Comparison of ENCODE assay signal across 22 cellular contexts in genomic region chr10:112526906-112527305, GRCh38.
DNase-seq lines count a peak whose midpoint lies in the region; ATAC-seq, FAIRE-seq and TF ChIP-seq lines count a peak whose summit lies in the region.
"Had no signal": no experiment of that assay in that cellular context is flagged by ENCODE, and none has a peak within 500 bp of the region (broad histone marks: within the 10 kb centered on the region; RNA-seq: fewer than 3 reads in every experiment).

No MANE protein-coding gene starts in this region.

- H3K9me3 Mint-ChIP-seq in GM23338 = no peaks in the 10 kb centered on the region
- H3K9me3 Mint-ChIP-seq in stimulated activated effector memory CD8-positive, alpha-beta T cell treated with anti-CD3 and anti-CD28 coated beads, Interleukin-12 subunit alpha, Interleukin-12 subunit beta, amount 100 ng/mL, for 72 hours = no peaks in the 10 kb centered on the region
- H3K9me3 Mint-ChIP-seq: stimulated activated naive CD8-positive, alpha-beta T cell treated with anti-CD3 and anti-CD28 coated beads, Interleukin-15, Interleukin-2, amounts not matched to agents 100 ng/mL and 50 ng/mL, for 24 hours had no signal

- no peak overlapping the region for H3K27ac ChIP-seq in GM23338 (ENCODE audit: low read depth)
- no peak overlapping the region for H3K27ac ChIP-seq in kidney (ENCODE audit: low read depth in 2 of 2, low read length in 2 of 2)
- H3K27ac ChIP-seq: BLaER1 treated with 17β-estradiol and CSF1 and Interleukin-3, amounts not matched to agents 10 nM and 100 nM; RWPE1 had no signal

- no peaks in the 10 kb centered on the region for H3K79me2 ChIP-seq in GM23338 (replicated peaks; ENCODE audit: insufficient read depth)

- H2AFZ ChIP-seq in GM23338 = no peak overlapping the region

- no peaks in the 10 kb centered on the region for H3K9me3 ChIP-seq in kidney (ENCODE audit: control insufficient read depth in 1 of 2, low read length in 2 of 2)

- no peaks in the 10 kb centered on the region for H3F3A ChIP-seq in GM23338 (replicated peaks; ENCODE audit: low read depth)

- H3K9me2 ChIP-seq in GM23338 (ENCODE audit: insufficient read depth) = no peaks in the 10 kb centered on the region

- FAIRE-seq in kidney (lab: Jason Lieb, UNC) = no peak
- FAIRE-seq: endothelial cell of umbilical vein, small intestine had no signal

- peak overlapping the region; percentile 81; the same call in 1 of the 2 replicates for H3K27ac Mint-ChIP-seq in GM23338
- H3K27ac Mint-ChIP-seq in stimulated activated effector memory CD8-positive, alpha-beta T cell treated with anti-CD3 and anti-CD28 coated beads, Interleukin-12 subunit alpha, Interleukin-12 subunit beta, amount 100 ng/mL, for 72 hours = no peak overlapping the region
- H3K27ac Mint-ChIP-seq: naive thymus-derived CD4-positive, alpha-beta T cell; T-helper 1 cell treated with Interleukin-12 subunit alpha and Interleukin-12 subunit beta and Interleukin-4 antibody, amounts not matched to agents 30 μg/mL and 1 μg/mL, for 36 hours had no signal

- ATAC-seq in GM23338 (peak; percentile 99), sciatic nerve (peak; percentile 74), HG02763 (IDR thresholded peaks at IDR 0.05; ENCODE audit: unreplicated experiment) (no peak)
- no peak for ATAC-seq in stimulated activated effector memory CD8-positive, alpha-beta T cell treated with anti-CD3 and anti-CD28 coated beads, Interleukin-12 subunit alpha, Interleukin-12 subunit beta, amount 100 ng/mL, for 72 hours
- ATAC-seq: naive thymus-derived CD4-positive, alpha-beta T cell had no signal

- peak overlapping the region; percentile 58 for H3K4me3 Mint-ChIP-seq in GM23338
- no peak overlapping the region for H3K4me3 Mint-ChIP-seq in stimulated activated effector memory CD8-positive, alpha-beta T cell treated with anti-CD3 and anti-CD28 coated beads, Interleukin-12 subunit alpha, Interleukin-12 subunit beta, amount 100 ng/mL, for 72 hours
- H3K4me3 Mint-ChIP-seq: naive thymus-derived CD4-positive, alpha-beta T cell; stimulated activated naive CD8-positive, alpha-beta T cell treated with anti-CD3 and anti-CD28 coated beads, Interleukin-15, Interleukin-2, amounts not matched to agents 100 ng/mL and 50 ng/mL, for 24 hours; T-helper 1 cell treated with Interleukin-12 subunit alpha and Interleukin-12 subunit beta and Interleukin-4 antibody, amounts not matched to agents 30 μg/mL and 1 μg/mL, for 36 hours had no signal

- peak overlapping the region in 1 of 2 donors; percentile 13 for H3K9ac ChIP-seq in kidney (ENCODE audit: low read length in 2 of 2)
- H3K9ac ChIP-seq: BLaER1 treated with 17β-estradiol and CSF1 and Interleukin-3, amounts not matched to agents 10 nM and 100 nM had no signal

- no peak overlapping the region for H3K4me2 ChIP-seq in GM23338
- H3K4me2 ChIP-seq: BLaER1 treated with 17β-estradiol and CSF1 and Interleukin-3, amounts not matched to agents 10 nM and 100 nM had no signal

- peaks cover 41% of the 10 kb centered on the region for H3K4me1 Mint-ChIP-seq in GM23338
- peaks cover 51% of the 10 kb centered on the region for H3K4me1 Mint-ChIP-seq in stimulated activated effector memory CD8-positive, alpha-beta T cell treated with anti-CD3 and anti-CD28 coated beads, Interleukin-12 subunit alpha, Interleukin-12 subunit beta, amount 100 ng/mL, for 72 hours

- H3K27me3 Mint-ChIP-seq in GM23338 (ENCODE audit: insufficient read depth, low read depth, poor library complexity) = no peaks in the 10 kb centered on the region
- H3K27me3 Mint-ChIP-seq: naive thymus-derived CD4-positive, alpha-beta T cell; stimulated activated naive CD8-positive, alpha-beta T cell treated with anti-CD3 and anti-CD28 coated beads, Interleukin-15, Interleukin-2, amounts not matched to agents 100 ng/mL and 50 ng/mL, for 24 hours had no signal

- H3K36me3 ChIP-seq in GM23338 (ENCODE audit: insufficient read depth) (no peaks in the 10 kb centered on the region), kidney (ENCODE audit: control insufficient read depth in 1 of 2, insufficient read depth in 2 of 2, low read length in 2 of 2) (no peaks in the 10 kb centered on the region)

- H3K4me3 ChIP-seq in GM23338 (0 out of 2 replicates have a peak overlapping the region, but pooled peaks have one; percentile 10), astrocyte of the spinal cord (ENCODE audit: low read depth, low read length) (no peak overlapping the region), kidney (ENCODE audit: low read length in 2 of 2) (peak overlapping the region; percentile 8 to 19)
- H3K4me3 ChIP-seq: BLaER1 treated with 17β-estradiol and CSF1 and Interleukin-3, amounts not matched to agents 10 nM and 100 nM had no signal

- DNase-seq in GM23338 (ENCODE audit: low spot score) (peak; percentile 73), astrocyte of the spinal cord (ENCODE audit: low read depth, low spot score) (no peak), kidney (no peak), sciatic nerve (ENCODE audit: low spot score) (no peak), SHP77 treated with DMSO at 0.1 percent for 48 hours (lab: John Stamatoyannopoulos, UW) (no peak), NCI-H69 (lab: John Stamatoyannopoulos, UW) (no peak)
- no peak for DNase-seq in stimulated activated effector memory CD8-positive, alpha-beta T cell treated with anti-CD3 and anti-CD28 coated beads, Interleukin-12 subunit alpha, Interleukin-12 subunit beta, amount 100 ng/mL, for 72 hours (ENCODE audit: low spot score in 2 of 2)
- DNase-seq: activated CD4-positive, alpha-beta T cell treated with anti-CD3 and anti-CD28 coated beads for 1 hour; activated CD8-positive, alpha-beta memory T cell treated with anti-CD3 and anti-CD28 coated beads, Interleukin-2, amount 50 U/mL, for 48 hours; activated naive CD4-positive, alpha-beta T cell treated with anti-CD3 and anti-CD28 coated beads, Interleukin-2, amount 50 U/mL, for 16 hours; caudate nucleus; MM.1S; naive thymus-derived CD4-positive, alpha-beta T cell; NCI-H2107; NCI-H774; small intestine had no signal

- no peaks in the 10 kb centered on the region for H3K27me3 ChIP-seq in GM23338 (ENCODE audit: insufficient read depth)
- H3K27me3 ChIP-seq: BLaER1 treated with 17β-estradiol and CSF1 and Interleukin-3, amounts not matched to agents 10 nM and 100 nM had no signal

- intact Hi-C loops in kidney (cut with DNase I) (no loop called here), sciatic nerve (cut with DNase I) (no loop called here)

- H3K4me1 ChIP-seq in GM23338 (ENCODE audit: insufficient read depth) (peaks cover 7% of the 10 kb centered on the region; the same call in 1 of the 2 replicates), kidney (ENCODE audit: control insufficient read depth in 1 of 2, insufficient read depth in 1 of 2, low read depth in 1 of 2, low read length in 2 of 2) (no peaks in the 10 kb centered on the region)

- TF ChIP-seq CTCF in GM23338 (conservative IDR thresholded peaks at IDR 0.05; ENCODE audit: low read depth in 2 of 2) (peak in 1 of 2 experiments; percentile 30; a peak in 2 of 4 replicates), astrocyte of the spinal cord (IDR thresholded peaks at IDR 0.05; ENCODE audit: low read depth, low read length) (peak; percentile 25), kidney (IDR thresholded peaks at IDR 0.05; ENCODE audit: borderline replicate concordance, extremely low read depth, insufficient read depth) (no peak)

- in situ Hi-C loops in astrocyte of the spinal cord (cut with HindIII; ENCODE audit: low sequenced_read_pairs) = no loop called here

- no peaks in the 10 kb centered on the region for H4K20me1 ChIP-seq in GM23338 (replicated peaks; ENCODE audit: insufficient read depth)

- no peaks in the 10 kb centered on the region for H3K36me3 Mint-ChIP-seq in GM23338 (ENCODE audit: low read depth)
- peaks cover 22% of the 10 kb centered on the region for H3K36me3 Mint-ChIP-seq in stimulated activated effector memory CD8-positive, alpha-beta T cell treated with anti-CD3 and anti-CD28 coated beads, Interleukin-12 subunit alpha, Interleukin-12 subunit beta, amount 100 ng/mL, for 72 hours

TF ChIP-seq in GM23338, 12 proteins besides CTCF, POLR2A, EP300 and RAD21:
- TF ChIP-seq CREB1 (CRISPR knock-in tag; IDR thresholded peaks at IDR 0.05; ENCODE audit: low read depth) = 0 out of 2 replicates have a peak, but pooled peaks have one; percentile 11
- TF ChIP-seq REST (IDR thresholded peaks at IDR 0.05; ENCODE audit: unreplicated experiment) = no peak

Comparison
In these comparisons a context has a peak if more than half of its experiments do, and no peak if none do; other contexts are left out.
1. ATAC-seq: peak in GM23338 (single experiment) and sciatic nerve (single experiment); none in stimulated activated effector memory CD8-positive, alpha-beta T cell treated with anti-CD3 and anti-CD28 coated beads, Interleukin-12 subunit alpha, Interleukin-12 subunit beta, amount 100 ng/mL, for 72 hours (single experiment) and HG02763 (single experiment).